26 cellular contexts compared by ENCODE assay signal in genomic region chrX:31714797-31715196, GRCh38.
"Had no signal": no experiment of that assay in that cellular context is flagged by ENCODE, and none has a peak within 500 bp of the region (broad histone marks: within the 10 kb centered on the region; RNA-seq: fewer than 3 reads in every experiment).

No MANE protein-coding gene starts in this region.

- H3K36me3 Mint-ChIP-seq: mesothelial cell of epicardium, naive B cell had no signal

- DNase-seq: colonic mucosa; cortex of kidney; effector CD8-positive, alpha-beta T cell; effector memory CD8-positive, alpha-beta T cell; endodermal cell; erythroblast; esophagus squamous epithelium; foreskin fibroblast; foreskin melanocyte; gastrocnemius medialis; glutamatergic neuron; head of caudate nucleus; heart right ventricle; hippocampal formation; left cardiac atrium; left lung; left ventricle myocardium superior; lower lobe of right lung; mesenchymal stem cell; mucosa of descending colon; naive B cell had no signal

- FAIRE-seq: endometrium, keratinocyte had no signal

- H3K9me3 Mint-ChIP-seq: dendritic cell treated with granulocyte-macrophage colony-stimulating factor and Interleukin-4, amounts not matched to agents 40 ng/mL and 50 ng/mL, for 4 days; effector memory CD8-positive, alpha-beta T cell had no signal

- H3K36me3 ChIP-seq: colonic mucosa, esophagus squamous epithelium, gastrocnemius medialis, heart right ventricle, left lung, lower lobe of right lung had no signal

- H3K27me3 ChIP-seq: colonic mucosa, esophagus squamous epithelium, gastrocnemius medialis, heart right ventricle had no signal

- H3K27me3 Mint-ChIP-seq: dendritic cell treated with granulocyte-macrophage colony-stimulating factor and Interleukin-4, amounts not matched to agents 40 ng/mL and 50 ng/mL, for 4 days; effector memory CD8-positive, alpha-beta T cell; naive B cell had no signal

- H3K27ac Mint-ChIP-seq: dendritic cell treated with granulocyte-macrophage colony-stimulating factor and Interleukin-4, amounts not matched to agents 40 ng/mL and 50 ng/mL, for 4 days; effector memory CD8-positive, alpha-beta T cell; endodermal cell; mesothelial cell of epicardium; naive B cell had no signal

- H3K4me3 Mint-ChIP-seq: dendritic cell treated with granulocyte-macrophage colony-stimulating factor and Interleukin-4, amounts not matched to agents 40 ng/mL and 50 ng/mL, for 4 days; effector memory CD8-positive, alpha-beta T cell; endodermal cell; mesothelial cell of epicardium; naive B cell had no signal

- H3K27ac ChIP-seq: colonic mucosa, epithelial cell of prostate, esophagus squamous epithelium, gastrocnemius medialis, heart right ventricle, left lung, lower lobe of right lung had no signal

- H3K9me3 ChIP-seq: colonic mucosa, esophagus squamous epithelium, gastrocnemius medialis, heart right ventricle, left lung, lower lobe of right lung, mucosa of descending colon had no signal

- H3K4me3 ChIP-seq: colonic mucosa, esophagus squamous epithelium, gastrocnemius medialis, heart right ventricle, left lung, lower lobe of right lung, mucosa of descending colon had no signal

- H3K4me1 Mint-ChIP-seq: endodermal cell, mesothelial cell of epicardium, naive B cell had no signal

- H3K4me1 ChIP-seq: colonic mucosa, esophagus squamous epithelium, gastrocnemius medialis, heart right ventricle, left lung, lower lobe of right lung had no signal
